In the genomic region with DNA sequence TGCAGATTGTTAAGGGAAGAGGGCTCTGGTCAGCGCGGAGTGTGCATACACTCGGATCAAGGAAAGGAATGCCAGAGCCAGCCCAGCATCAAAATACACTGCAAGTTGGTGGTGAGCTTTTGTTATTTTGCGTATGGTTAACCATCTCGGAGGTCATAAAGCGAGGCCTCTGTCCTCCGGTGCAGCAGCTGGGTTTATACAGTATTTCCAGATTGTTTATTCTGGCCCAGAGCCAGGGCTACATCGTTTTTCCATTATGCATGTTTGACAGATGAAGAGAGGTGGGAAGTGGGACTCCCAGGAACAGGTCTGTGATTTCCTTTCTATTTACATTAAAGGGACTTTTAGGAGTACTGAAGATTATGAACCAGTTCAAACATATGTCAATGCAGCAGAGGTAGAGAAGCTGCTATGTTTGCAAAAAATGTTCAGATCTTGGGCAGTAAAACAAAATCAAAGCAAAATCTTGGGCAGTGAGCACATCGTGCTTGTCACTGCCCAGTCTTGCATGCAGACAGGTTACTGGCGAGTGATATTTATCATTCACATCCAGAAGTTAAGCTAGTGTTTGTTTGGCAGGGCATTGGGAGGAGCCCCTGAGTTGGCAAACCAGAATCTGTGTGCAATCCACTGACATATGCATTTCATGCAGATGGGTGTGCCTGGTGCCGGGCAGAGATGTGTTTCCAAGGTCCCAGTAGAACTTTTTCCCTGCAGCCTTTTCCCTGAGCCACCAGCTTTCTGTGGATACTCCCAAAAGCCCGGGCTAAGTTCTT, we compare ENCODE assay signal across 9 cellular contexts.
A peak's percentile ranks its signal among the peaks of the same experiment; 100 is the strongest.
DNase-seq lines count a peak whose midpoint lies in the region; ATAC-seq and TF ChIP-seq lines count a peak whose summit lies in the region.
"Had no signal": no experiment of that assay in that cellular context is flagged by ENCODE, and none has a peak within 500 bp of the region (broad histone marks: within the 10 kb centered on the region; RNA-seq: fewer than 3 reads in every experiment).

No MANE protein-coding gene starts in this region.

- no peak overlapping the region for H3K27ac Mint-ChIP-seq in glutamatergic neuron (ENCODE audit: unreplicated experiment)

- peaks cover 84% of the 10 kb centered on the region for H3K4me1 ChIP-seq in BLaER1
- peaks cover 65% of the 10 kb centered on the region for H3K4me1 ChIP-seq in SJSA1 (replicated peaks)

- H3K9me3 ChIP-seq in BLaER1 (no peaks in the 10 kb centered on the region), KOPT-K1 (ENCODE audit: insufficient read depth, low read length, poor library complexity, severe bottlenecking) (no peaks in the 10 kb centered on the region), SJSA1 (replicated peaks) (no peaks in the 10 kb centered on the region)

- H3K27me3 ChIP-seq in BLaER1, result no peaks in the 10 kb centered on the region
- no peaks in the 10 kb centered on the region for H3K27me3 ChIP-seq in SJSA1 (replicated peaks)

- DNase-seq in SJSA1 (ENCODE audit: low read depth in 1 of 2, low spot score in 2 of 2) (peak; percentile 58 to 67), glutamatergic neuron (no peak), anterior cingulate cortex (lab: John Stamatoyannopoulos, UW) (no peak), Ammon's horn (ENCODE audit: low spot score) (no peak)
- DNase-seq: head of caudate nucleus had no signal

- H3K9me3 Mint-ChIP-seq in glutamatergic neuron (ENCODE audit: unreplicated experiment), result peaks cover 2% of the 10 kb centered on the region

- H3K4me3 ChIP-seq in BLaER1 (peak overlapping the region; percentile 31), SJSA1 (no peak overlapping the region)

- H3K27ac ChIP-seq in BLaER1 (peak overlapping the region; percentile 67), KOPT-K1 (ENCODE audit: low read depth, low read length, poor library complexity, severe bottlenecking) (peak overlapping the region; percentile 92), SJSA1 (no peak overlapping the region)

- peaks cover 63% of the 10 kb centered on the region for H3K4me1 Mint-ChIP-seq in glutamatergic neuron (ENCODE audit: low read depth, unreplicated experiment)

- H3K36me3 ChIP-seq in BLaER1, result no peaks in the 10 kb centered on the region
- no peaks in the 10 kb centered on the region for H3K36me3 ChIP-seq in KOPT-K1 (ENCODE audit: insufficient read depth, low read length)
- no peaks in the 10 kb centered on the region for H3K36me3 ChIP-seq in SJSA1

- H4K20me1 ChIP-seq in BLaER1, result no peaks in the 10 kb centered on the region

- peak overlapping the region; percentile 42; the same call in 1 of the 2 replicates for H3K9ac ChIP-seq in BLaER1

- H3K4me2 ChIP-seq in BLaER1, result peak overlapping the region; percentile 91

- H3K27me3 Mint-ChIP-seq in glutamatergic neuron (ENCODE audit: unreplicated experiment), result peaks cover 10% of the 10 kb centered on the region

- H3K4me3 Mint-ChIP-seq in glutamatergic neuron (ENCODE audit: unreplicated experiment), result peak overlapping the region; percentile 54

- no peaks in the 10 kb centered on the region for H3K36me3 Mint-ChIP-seq in glutamatergic neuron (ENCODE audit: unreplicated experiment)

- ATAC-seq in GM21786 (IDR thresholded peaks at IDR 0.05; ENCODE audit: unreplicated experiment), result no peak
- ATAC-seq in activated CD4-positive, CD25-positive, alpha-beta regulatory T cell treated with anti-CD3 and anti-CD28 coated beads, Interleukin-2, amount 50 U/mL, for 24 hours, result no peak

- no peak for TF ChIP-seq CTCF in glutamatergic neuron (IDR thresholded peaks at IDR 0.05; ENCODE audit: partially characterized antibody, unreplicated experiment)

Comparison
In these comparisons a context has a peak if more than half of its experiments do, and no peak if none do; other contexts are left out.
1. DNase-seq: peak in SJSA1 (2 of 2); none in glutamatergic neuron (single experiment), anterior cingulate cortex (0 of 58) and Ammon's horn (single experiment).